1 cellular context compared by ENCODE assay signal in the genomic region with DNA sequence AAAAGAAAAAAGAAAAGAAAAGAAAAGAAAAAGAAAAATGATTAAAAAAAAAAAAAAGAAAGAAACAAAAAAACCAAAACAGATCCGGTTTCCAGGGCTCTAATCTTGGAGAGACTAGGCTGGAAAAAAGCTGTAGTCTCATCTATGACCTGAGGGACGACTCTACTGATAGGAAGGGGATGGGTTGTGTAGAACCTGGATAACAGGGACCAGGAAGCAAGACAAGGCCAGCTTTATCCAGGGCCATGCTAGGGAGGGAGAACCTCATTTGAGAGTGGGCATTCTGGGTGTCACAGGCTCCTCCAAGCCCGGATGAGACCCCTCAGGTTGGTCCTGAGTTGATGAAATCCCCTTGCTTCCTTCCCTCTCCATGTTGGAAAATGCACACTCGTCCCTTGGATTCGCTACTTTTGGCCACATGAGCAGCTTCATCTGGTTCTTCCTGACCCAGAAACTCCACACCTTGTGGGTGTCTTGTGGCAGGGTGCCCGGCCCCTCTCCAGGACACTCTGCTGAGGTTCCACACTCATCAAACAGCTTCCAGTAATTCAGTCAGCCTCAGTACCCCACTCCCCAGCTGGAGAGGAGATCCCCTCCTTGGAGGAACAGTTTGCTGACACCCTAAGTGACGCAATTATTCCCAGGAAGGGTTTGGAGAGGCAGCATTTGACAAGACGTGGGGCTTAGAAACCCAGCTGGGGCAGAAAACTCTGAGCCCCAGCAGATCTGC.
TF ChIP-seq lines count a peak whose summit lies in the region.

No MANE protein-coding gene starts in this region.

TF ChIP-seq in A549, 52 proteins besides CTCF, POLR2A, EP300 and RAD21:
- TF ChIP-seq ZSCAN20 (CRISPR knock-in tag; IDR thresholded peaks at IDR 0.05) (no peak), PHF8 (IDR thresholded peaks at IDR 0.05; ENCODE audit: borderline replicate concordance, low read depth) (no peak), CEBPB (IDR thresholded peaks at IDR 0.05) (peak; percentile 43 to 79; a peak in 3 of 4 replicates), ESRRA (IDR thresholded peaks at IDR 0.05; ENCODE audit: borderline replicate concordance, low read length) (no peak), CBX8 (IDR thresholded peaks at IDR 0.05) (no peak)
